ENCODE assay signal across 30 cellular contexts in the genomic region with DNA sequence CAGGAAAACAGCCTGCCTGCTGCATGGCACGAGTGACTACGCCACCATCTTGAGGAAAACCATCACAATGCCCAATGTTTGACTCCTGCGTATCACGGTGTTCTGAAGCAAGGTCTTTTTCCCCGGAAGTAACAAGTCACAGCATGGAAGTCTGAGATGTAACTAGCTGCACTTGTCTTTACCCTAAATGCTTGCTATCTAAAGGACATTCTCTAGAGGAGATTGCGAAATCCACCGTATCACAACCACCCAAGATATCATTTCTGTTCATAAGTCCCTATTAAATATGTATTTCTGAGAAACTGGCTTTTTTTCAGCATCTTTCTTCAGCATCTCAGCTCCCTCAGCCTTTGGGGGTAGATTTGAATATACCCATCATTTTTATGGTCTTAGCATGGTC.
"Had no signal": no experiment of that assay in that cellular context is flagged by ENCODE, and none has a peak within 500 bp of the region (broad histone marks: within the 10 kb centered on the region; RNA-seq: fewer than 3 reads in every experiment).

No MANE protein-coding gene starts in this region.

- ATAC-seq: activated CD4-positive, CD25-positive, alpha-beta regulatory T cell treated with anti-CD3 and anti-CD28 coated beads, Interleukin-2, amount 50 U/mL, for 24 hours; activated CD8-positive, alpha-beta T cell treated with anti-CD3 and anti-CD28 coated beads for 36 hours; activated naive CD8-positive, alpha-beta T cell treated with anti-CD3 and anti-CD28 coated beads, Interleukin-2, amount 50 U/mL, for 24 hours; esophagus mucosa; T-helper 17 cell had no signal

- H3K36me3 ChIP-seq: adrenal gland, ascending aorta, breast epithelium, cardiac muscle cell, colonic mucosa, WERI-Rb-1 had no signal

- H3K4me3 ChIP-seq: adrenal gland, ascending aorta, breast epithelium, cardiac muscle cell, colonic mucosa, dorsolateral prefrontal cortex had no signal

- H3K27ac ChIP-seq: adrenal gland, ascending aorta, breast epithelium, cardiac muscle cell, colonic mucosa, dorsolateral prefrontal cortex, WERI-Rb-1 had no signal

- FAIRE-seq: frontal cortex had no signal

- H3K4me1 ChIP-seq: adrenal gland, ascending aorta, breast epithelium, colonic mucosa had no signal

- DNase-seq: activated B cell treated with CpG ODN at 0.5 μM for 24 hours; activated CD4-positive, alpha-beta T cell treated with anti-CD3 and anti-CD28 coated beads for 48 hours; activated CD4-positive, alpha-beta T cell treated with anti-CD3 and anti-CD28 coated beads, Interleukin-2, amount 50 U/mL, for 1 hour; activated CD4-positive, alpha-beta T cell treated with anti-CD3 and anti-CD28 coated beads, Interleukin-2, amount 50 U/mL, for 48 hours; activated CD8-positive, alpha-beta memory T cell treated with anti-CD3 and anti-CD28 coated beads for 24 hours; activated CD8-positive, alpha-beta T cell treated with anti-CD3 and anti-CD28 coated beads for 36 hours; activated effector memory CD4-positive, alpha-beta T cell treated with anti-CD3 and anti-CD28 coated beads, Interleukin-2, amount 50 U/mL, for 16 hours; activated naive CD4-positive, alpha-beta T cell treated with anti-CD3 and anti-CD28 coated beads for 36 hours; activated naive CD8-positive, alpha-beta T cell treated with anti-CD3 and anti-CD28 coated beads for 36 hours; activated naive CD8-positive, alpha-beta T cell treated with anti-CD3 and anti-CD28 coated beads, Interleukin-2, amount 50 U/mL, for 24 hours; activated T-cell treated with anti-CD3 and anti-CD28 coated beads, Interleukin-2, amount 50 U/mL, for 1 hour; activated T-cell treated with anti-CD3 and anti-CD28 coated beads, Interleukin-2, amount 50 U/mL, for 48 hours; adrenal gland; central memory CD4-positive, alpha-beta T cell; cerebellar nuclear complex; colonic mucosa; dorsolateral prefrontal cortex; effector memory CD4-positive, alpha-beta T cell; endodermal cell; foreskin fibroblast; head of caudate nucleus; T-helper 17 cell; T1000; WERI-Rb-1 had no signal

- H3K9me3 ChIP-seq: ascending aorta, breast epithelium, colonic mucosa had no signal

- H3K27me3 ChIP-seq: adrenal gland, ascending aorta, breast epithelium, cardiac muscle cell, colonic mucosa had no signal
